In genomic region chr1:41358152-41358937, GRCh38 we compare ENCODE assay signal across 10 cellular contexts. TPM values are rescaled to one million over a fixed set of nuclear protein-coding genes. Genes with fewer than 3 reads are reported as not detected.
DNase-seq lines count a peak whose midpoint lies in the region; ATAC-seq and TF ChIP-seq lines count a peak whose summit lies in the region.
"Had no signal": no experiment of that assay in that cellular context is flagged by ENCODE, and none has a peak within 500 bp of the region (broad histone marks: within the 10 kb centered on the region; RNA-seq: fewer than 3 reads in every experiment).

No MANE protein-coding gene starts in this region.

- DNase-seq in coronary artery (ENCODE audit: low spot score): peak; percentile 72
- DNase-seq in myocyte (ENCODE audit: low read depth): peak; percentile 89
- DNase-seq in NK-92 treated with Interleukin-12 subunit alpha and Interleukin-12 subunit beta, amount 100 ng/mL, for 24 hours (lab: John Stamatoyannopoulos, UW): no peak
- DNase-seq in NCI-H510A treated with DMSO at 0.1 percent for 48 hours (lab: John Stamatoyannopoulos, UW): no peak
- DNase-seq: cortex of kidney had no signal

- H3K4me3 ChIP-seq in BLaER1 treated with 17β-estradiol and CSF1 and Interleukin-3, amounts not matched to agents 10 nM and 100 nM: peak overlapping the region in 8 of 10 experiments; percentile 6 to 40 (median 24); a peak in 10 of 20 replicates
- H3K4me3 ChIP-seq in HUES48 (ENCODE audit: low read depth, low read length) (peak overlapping the region; percentile 35; the same call in 1 of the 2 replicates), coronary artery (no peak overlapping the region)

- H3K36me3 ChIP-seq in BLaER1 treated with 17β-estradiol and CSF1 and Interleukin-3, amounts not matched to agents 10 nM and 100 nM: no peaks in the 10 kb centered on the region
- H3K36me3 ChIP-seq in HUES48 (ENCODE audit: control insufficient read depth, insufficient read depth, low read length): no peaks in the 10 kb centered on the region

- ATAC-seq in GM18519 (IDR thresholded peaks at IDR 0.05; ENCODE audit: low FRiP score, unreplicated experiment) (no peak), GM18505 (IDR thresholded peaks at IDR 0.05; ENCODE audit: unreplicated experiment) (no peak)
- ATAC-seq: stimulated activated naive CD8-positive, alpha-beta T cell treated with anti-CD3 and anti-CD28 coated beads, Interleukin-15, amount 100 ng/mL, for 72 hours had no signal

- H3K9ac ChIP-seq in BLaER1 treated with 17β-estradiol and CSF1 and Interleukin-3, amounts not matched to agents 10 nM and 100 nM: peak overlapping the region in 10 of 11 experiments; percentile 2 to 64 (median 43); a peak in 17 of 22 replicates
- H3K9ac ChIP-seq in HUES48 (ENCODE audit: low read depth, low read length): no peak overlapping the region

- H3K9me3 ChIP-seq in BLaER1 treated with 17β-estradiol and CSF1 and Interleukin-3, amounts not matched to agents 10 nM and 100 nM (replicated peaks in 1 of 11): no peaks in the 10 kb centered on the region
- no peaks in the 10 kb centered on the region for H3K9me3 ChIP-seq in HUES48 (ENCODE audit: control insufficient read depth, insufficient read depth, low read length)

- TF ChIP-seq POLR2A in GM18505 (IDR thresholded peaks at IDR 0.05; ENCODE audit: borderline replicate concordance, extremely low read depth, insufficient read depth, insufficient read length): no peak

- H3K4me1 ChIP-seq in BLaER1 treated with 17β-estradiol and CSF1 and Interleukin-3, amounts not matched to agents 10 nM and 100 nM: peaks cover 58 to 74% (median 71%) of the 10 kb centered on the region in 10 experiments
- peaks cover 30% of the 10 kb centered on the region for H3K4me1 ChIP-seq in HUES48 (ENCODE audit: control insufficient read depth, insufficient read depth, low read length)

- H3K27me3 ChIP-seq in BLaER1 treated with 17β-estradiol and CSF1 and Interleukin-3, amounts not matched to agents 10 nM and 100 nM: peaks cover 20 to 21% (median 20%) of the 10 kb centered on the region in 11 experiments; a peak in 20 of 22 replicates
- H3K27me3 ChIP-seq in HUES48 (ENCODE audit: control insufficient read depth, insufficient read depth, low read length): peaks cover 39% of the 10 kb centered on the region

- peak overlapping the region in 9 of 11 experiments; percentile 3 to 62 (median 40); a peak in 11 of 22 replicates for H3K27ac ChIP-seq in BLaER1 treated with 17β-estradiol and CSF1 and Interleukin-3, amounts not matched to agents 10 nM and 100 nM
- H3K27ac ChIP-seq in HUES48 (ENCODE audit: low read depth, low read length): no peak overlapping the region
- no peak overlapping the region for H3K27ac ChIP-seq in coronary artery

- TF ChIP-seq CTCF in coronary artery (IDR thresholded peaks at IDR 0.05): no peak

- H3K4me2 ChIP-seq in BLaER1 treated with 17β-estradiol and CSF1 and Interleukin-3, amounts not matched to agents 10 nM and 100 nM: peak overlapping the region; percentile 72 to 100 (median 94)

- H4K20me1 ChIP-seq in BLaER1 treated with 17β-estradiol and CSF1 and Interleukin-3, amounts not matched to agents 10 nM and 100 nM: peaks cover 0 to 28% (median 9%) of the 10 kb centered on the region in 11 experiments; a peak in 9 of 22 replicates

RNA-seq across cellular contexts. Expression of gene FOXO6, which starts 2.9 kb away (rescaled TPM):
- 16.0 and 28.9 TPM in 2 replicates for total RNA-seq in myocyte
- 11.4 TPM for polyA plus RNA-seq in myocyte (2012)

Comparison
In these comparisons a context has a peak if more than half of its experiments do, and no peak if none do; other contexts are left out.
1. H3K27ac ChIP-seq: peak in BLaER1 treated with 17β-estradiol and CSF1 and Interleukin-3, amounts not matched to agents 10 nM and 100 nM (9 of 11); none in HUES48 (single experiment) and coronary artery (0 of 2).
2. DNase-seq: peak in coronary artery (single experiment) and myocyte (single experiment); none in NK-92 treated with Interleukin-12 subunit alpha and Interleukin-12 subunit beta, amount 100 ng/mL, for 24 hours (single experiment) and NCI-H510A treated with DMSO at 0.1 percent for 48 hours (single experiment).